ENCODE assay signal across 22 cellular contexts in genomic region chr5:143384865-143385657, GRCh38.
"Had no signal": no experiment of that assay in that cellular context is flagged by ENCODE, and none has a peak within 500 bp of the region (broad histone marks: within the 10 kb centered on the region; RNA-seq: fewer than 3 reads in every experiment).

No MANE protein-coding gene starts in this region.

- H3K27ac Mint-ChIP-seq: activated CD4-positive, alpha-beta memory T cell treated with anti-CD3 and anti-CD28 coated beads for 36 hours; activated T-helper 2 cell treated with anti-CD3 and anti-CD28 coated beads, Interferon-gamma antibody, Interleukin-2, Interleukin-4, amounts not matched to agents 10 μg/mL and 5 μg/mL and 100 μg/mL, durations not matched to agents 14 hours and 24 hours and 36 hours; nephron progenitor cell had no signal

- H3K27me3 ChIP-seq: spleen, tibial nerve, uterus had no signal

- ATAC-seq: left colon; stimulated activated naive CD8-positive, alpha-beta T cell treated with anti-CD3 and anti-CD28 coated beads, Interleukin-15, Interleukin-2, amounts not matched to agents 100 U/mL and 50 U/mL, for 24 hours had no signal

- H3K36me3 ChIP-seq: uterus had no signal

- H3K4me3 ChIP-seq: lung, spleen, tibial nerve, uterus had no signal

- H3K4me1 Mint-ChIP-seq: nephron progenitor cell had no signal

- DNase-seq: activated CD4-positive, alpha-beta memory T cell treated with anti-CD3 and anti-CD28 coated beads for 36 hours; activated CD4-positive, alpha-beta T cell treated with anti-CD3 and anti-CD28 coated beads for 4 hours; activated naive CD4-positive, alpha-beta T cell treated with Interleukin-2 at 50 U/mL for 16 hours; activated T-cell treated with anti-CD3 and anti-CD28 coated beads for 4 hours; dermis blood vessel endothelial cell; effector memory CD4-positive, alpha-beta T cell; foreskin fibroblast; glutamatergic neuron; hippocampal formation; islet precursor cell; left colon; nephron progenitor cell; occipital lobe; posterior cingulate gyrus; spleen; stimulated activated naive CD8-positive, alpha-beta T cell treated with anti-CD3 and anti-CD28 coated beads, Interleukin-15, Interleukin-2, amounts not matched to agents 100 U/mL and 50 U/mL, for 24 hours; substantia nigra; uterus had no signal

- H3K4me1 ChIP-seq: uterus had no signal

- H3K4me3 Mint-ChIP-seq: activated CD4-positive, alpha-beta memory T cell treated with anti-CD3 and anti-CD28 coated beads for 36 hours; nephron progenitor cell had no signal

- H3K27ac ChIP-seq: epithelial cell of prostate, spleen, tibial nerve, uterus had no signal

- H3K27me3 Mint-ChIP-seq: activated CD4-positive, alpha-beta memory T cell treated with anti-CD3 and anti-CD28 coated beads for 36 hours had no signal
